ENCODE assay signal across 29 cellular contexts in the genomic region with DNA sequence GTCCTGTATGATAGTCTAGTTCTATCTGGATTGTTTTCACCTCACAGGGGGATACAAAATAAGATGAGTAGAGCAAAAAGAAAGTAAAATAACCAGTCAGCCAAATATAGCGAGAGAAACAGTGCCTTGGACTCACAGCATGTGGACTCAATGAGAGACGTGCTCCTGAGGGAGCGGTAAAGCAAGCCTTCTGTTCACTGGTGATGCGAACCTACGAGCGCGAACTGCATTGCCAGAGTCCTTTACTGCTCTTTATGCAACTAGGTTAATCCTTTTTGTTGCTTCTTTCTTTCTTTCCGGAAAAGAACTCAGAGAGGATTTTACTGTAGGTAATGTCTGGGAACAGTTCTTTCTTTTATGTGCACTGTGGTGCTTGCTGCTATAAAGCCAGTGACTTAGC.
DNase-seq lines count a peak whose midpoint lies in the region; ATAC-seq, FAIRE-seq and TF ChIP-seq lines count a peak whose summit lies in the region.
"Had no signal": no experiment of that assay in that cellular context is flagged by ENCODE, and none has a peak within 500 bp of the region (broad histone marks: within the 10 kb centered on the region; RNA-seq: fewer than 3 reads in every experiment).

No MANE protein-coding gene starts in this region.

- peaks cover 20% of the 10 kb centered on the region for H3K27me3 Mint-ChIP-seq in chondrocyte (ENCODE audit: low read depth)

- POLR2A ChIA-PET in H1 (lab: Charles Lee; ENCODE audit: partially characterized antibody), result no interaction called here

- H3K14ac ChIP-seq in H1 (ENCODE audit: insufficient read length), result no peak overlapping the region
- H3K14ac ChIP-seq in neuronal stem cell (ENCODE audit: low read length), result no peak overlapping the region

- 91% methylated on average over 8 of the region's 8 CpGs; no CpG with 5 or more reads in 1 of the 2 experiments for WGBS in H1 (ENCODE audit: extremely low coverage in 1 of 2, insufficient coverage in 1 of 2, insufficient read length in 1 of 2, insufficient replicate concordance in 2 of 2, low coverage in 1 of 2, low lambda C conversion rate in 2 of 2, missing lambda C conversion rate in 1 of 2), 2 experiments
- no CpG with 5 or more reads among the region's 8 CpGs for WGBS in neuronal stem cell (ENCODE audit: extremely low coverage in 2 of 2, insufficient read length in 2 of 2, insufficient replicate concordance in 1 of 2), 2 donors
- 86 to 93% methylated on average over 8 of the region's 8 CpGs for WGBS in esophagus squamous epithelium, 2 donors

- H3K4me1 Mint-ChIP-seq in stimulated activated effector memory CD8-positive, alpha-beta T cell treated with anti-CD3 and anti-CD28 coated beads, Interleukin-12 subunit alpha, Interleukin-12 subunit beta, amount 100 ng/mL, for 72 hours, result no peaks in the 10 kb centered on the region
- H3K4me1 Mint-ChIP-seq in chondrocyte (ENCODE audit: low read depth), result no peaks in the 10 kb centered on the region
- H3K4me1 Mint-ChIP-seq: CD14-positive monocyte; CD4-positive, alpha-beta memory T cell; CD4-positive, CD25-positive, alpha-beta regulatory T cell; CD8-positive, alpha-beta memory T cell had no signal

- intact Hi-C loops in esophagus squamous epithelium (cut with DNase I), result no loop called here

- H2BK120ac ChIP-seq in H1 (replicated peaks; ENCODE audit: low read depth, low read length) (no peak overlapping the region), neuronal stem cell (ENCODE audit: low read depth, low read length) (no peak overlapping the region)

- ATAC-seq in stimulated activated effector memory CD8-positive, alpha-beta T cell treated with anti-CD3 and anti-CD28 coated beads, Interleukin-12 subunit alpha, Interleukin-12 subunit beta, amount 100 ng/mL, for 72 hours, result peak; percentile 13
- ATAC-seq in HG03095 (IDR thresholded peaks at IDR 0.05; ENCODE audit: unreplicated experiment), result no peak
- ATAC-seq: GM12878 had no signal

- H3K4ac ChIP-seq in H1 (replicated peaks; ENCODE audit: insufficient read length, low read depth, low read length) (no peak overlapping the region), neuronal stem cell (ENCODE audit: low read length) (no peak overlapping the region)

- H3K4me3 Mint-ChIP-seq in stimulated activated effector memory CD8-positive, alpha-beta T cell treated with anti-CD3 and anti-CD28 coated beads, Interleukin-12 subunit alpha, Interleukin-12 subunit beta, amount 100 ng/mL, for 72 hours, result no peak overlapping the region
- no peak overlapping the region for H3K4me3 Mint-ChIP-seq in chondrocyte (ENCODE audit: unreplicated experiment)
- H3K4me3 Mint-ChIP-seq: CD14-positive monocyte; CD4-positive, CD25-positive, alpha-beta regulatory T cell; CD8-positive, alpha-beta memory T cell had no signal

- TF ChIP-seq POLR2A in H1 (IDR thresholded peaks at IDR 0.05; ENCODE audit: control extremely low read depth in 1 of 2, low read depth in 2 of 2, low read length in 2 of 2) (no peak), esophagus squamous epithelium (IDR thresholded peaks at IDR 0.05) (no peak)

- H4K8ac ChIP-seq in H1 (ENCODE audit: extremely low read depth, insufficient read depth, low read length) (no peak overlapping the region), neuronal stem cell (ENCODE audit: low read depth, low read length) (no peak overlapping the region)

- H2AFZ ChIP-seq in H1 (ENCODE audit: low read length) (peak overlapping the region; percentile 79; the same call in 1 of the 2 replicates), neuronal stem cell (ENCODE audit: low read length) (peak overlapping the region; percentile 58)

- no peak overlapping the region for H2BK5ac ChIP-seq in H1 (ENCODE audit: low read depth, low read length)
- H2BK5ac ChIP-seq in neuronal stem cell (ENCODE audit: low read length), result no peak overlapping the region

- H3K4me1 ChIP-seq in H1 (replicated peaks in 1 of 4; ENCODE audit: control insufficient read depth in 3 of 4, insufficient read depth in 4 of 4, low read length in 3 of 4) (no peaks in the 10 kb centered on the region), neuronal stem cell (ENCODE audit: control insufficient read depth in 2 of 2, insufficient read depth in 1 of 2, low read depth in 1 of 2, low read length in 2 of 2) (no peaks in the 10 kb centered on the region), esophagus squamous epithelium (no peaks in the 10 kb centered on the region)
- H3K4me1 ChIP-seq: BE2C, BLaER1 had no signal

- no peak for TF ChIP-seq RAD21 in H1 (IDR thresholded peaks at IDR 0.05 in 1 of 2, conservative IDR thresholded peaks at IDR 0.05 in 1 of 2; ENCODE audit: low read depth in 2 of 2, low read length in 2 of 2)

- H2BK20ac ChIP-seq in H1 (ENCODE audit: low read length), result no peak overlapping the region

- H3K79me1 ChIP-seq in H1 (ENCODE audit: low read depth, low read length), result no peaks in the 10 kb centered on the region
- H3K79me1 ChIP-seq in neuronal stem cell (ENCODE audit: low read depth, low read length), result no peaks in the 10 kb centered on the region

- H3K23ac ChIP-seq in H1 (ENCODE audit: insufficient read length), result no peak overlapping the region
- no peak overlapping the region for H3K23ac ChIP-seq in neuronal stem cell (ENCODE audit: low read depth, low read length, poor library complexity)

- no peaks in the 10 kb centered on the region for H3K9me3 ChIP-seq in H1 (ENCODE audit: insufficient read depth in 2 of 2, low read depth in 1 of 2, low read length in 1 of 2)
- H3K9me3 ChIP-seq in neuronal stem cell (replicated peaks in 1 of 2; ENCODE audit: control insufficient read depth in 2 of 2, insufficient read depth in 1 of 2, low read depth in 1 of 2, low read length in 2 of 2), result no peaks in the 10 kb centered on the region
- H3K9me3 ChIP-seq in esophagus squamous epithelium, result no peaks in the 10 kb centered on the region
- H3K9me3 ChIP-seq: BE2C, BLaER1 had no signal

- H3K79me2 ChIP-seq in H1 (ENCODE audit: control insufficient read depth in 1 of 2, insufficient read depth in 2 of 2, low read length in 2 of 2), result no peaks in the 10 kb centered on the region

- H3K36me3 Mint-ChIP-seq in stimulated activated effector memory CD8-positive, alpha-beta T cell treated with anti-CD3 and anti-CD28 coated beads, Interleukin-12 subunit alpha, Interleukin-12 subunit beta, amount 100 ng/mL, for 72 hours, result no peaks in the 10 kb centered on the region
- no peaks in the 10 kb centered on the region for H3K36me3 Mint-ChIP-seq in chondrocyte (ENCODE audit: low read depth)
- H3K36me3 Mint-ChIP-seq: CD14-positive monocyte; CD4-positive, alpha-beta memory T cell; CD4-positive, CD25-positive, alpha-beta regulatory T cell; CD8-positive, alpha-beta memory T cell had no signal

- DNase-seq in H1 (ENCODE audit: low read depth in 1 of 2, low spot score in 2 of 2) (no peak), midbrain (lab: John Stamatoyannopoulos, UW) (peak; percentile 1), neuronal stem cell (ENCODE audit: low spot score) (no peak), mesenteric fat pad (ENCODE audit: low spot score) (no peak), esophagus squamous epithelium (lab: John Stamatoyannopoulos, UW) (no peak), chondrocyte (ENCODE audit: low spot score) (no peak)
- DNase-seq in stimulated activated effector memory CD8-positive, alpha-beta T cell treated with anti-CD3 and anti-CD28 coated beads, Interleukin-12 subunit alpha, Interleukin-12 subunit beta, amount 100 ng/mL, for 72 hours (ENCODE audit: low spot score in 2 of 2), result no peak
- DNase-seq: 8988T; ACHN; BE2C; C1 segment of cervical spinal cord; CD4-positive, alpha-beta memory T cell; CD4-positive, CD25-positive, alpha-beta regulatory T cell; CD8-positive, alpha-beta memory T cell; COR-L47; DMS 273 treated with DMSO at 0.1 percent for 48 hours; DMS153; DMS53; DMS79; DND-41; EL; GDM1 had no signal

- no peak overlapping the region for H4K5ac ChIP-seq in H1 (ENCODE audit: insufficient read length, low read depth, low read length)

- no peaks in the 10 kb centered on the region for H4K20me1 ChIP-seq in H1 (replicated peaks in 1 of 2; ENCODE audit: control insufficient read depth in 1 of 2, insufficient read depth in 2 of 2, low read length in 2 of 2)
- H4K20me1 ChIP-seq: BLaER1 had no signal

- CTCF ChIA-PET in H1 (lab: Charles Lee; ENCODE audit: partially characterized antibody), result interaction anchor here (1.0 to 1.4 kb wide), 2 partner anchors 15 to 282 kb away, joined by 3 read pairs; no protein-coding TSS in a partner anchor

- H2AK5ac ChIP-seq in H1 (ENCODE audit: low read depth, low read length) (no peak overlapping the region), neuronal stem cell (ENCODE audit: low read depth, low read length) (no peak overlapping the region)

- H3K36me3 ChIP-seq in H1 (ENCODE audit: control insufficient read depth in 2 of 4, insufficient read depth in 4 of 4, low read length in 3 of 4) (no peaks in the 10 kb centered on the region), neuronal stem cell (replicated peaks in 1 of 2; ENCODE audit: control insufficient read depth in 2 of 2, insufficient read depth in 2 of 2, low read length in 2 of 2) (no peaks in the 10 kb centered on the region), esophagus squamous epithelium (no peaks in the 10 kb centered on the region)
- H3K36me3 ChIP-seq: BE2C, BLaER1 had no signal

- no peak overlapping the region for H2BK15ac ChIP-seq in H1 (ENCODE audit: low read length)
- H2BK15ac ChIP-seq in neuronal stem cell (ENCODE audit: low read length), result no peak overlapping the region

- H4K91ac ChIP-seq in H1 (replicated peaks; ENCODE audit: insufficient read length, low read length) (no peak overlapping the region), neuronal stem cell (ENCODE audit: low read depth, low read length, poor library complexity) (no peak overlapping the region)

- no peak overlapping the region for H3K4me2 ChIP-seq in H1 (ENCODE audit: insufficient read depth in 1 of 2, low read depth in 2 of 2, low read length in 2 of 2)
- H3K4me2 ChIP-seq in neuronal stem cell (ENCODE audit: insufficient read depth, low read length, poor library complexity, severe bottlenecking), result no peak overlapping the region
- H3K4me2 ChIP-seq: BLaER1 had no signal

- TF ChIP-seq CTCF in H1 (IDR thresholded peaks at IDR 0.05; ENCODE audit: control extremely low read depth in 1 of 3, insufficient read depth in 1 of 3, low read depth in 1 of 3, low read length in 3 of 3), result no peak
- no peak for TF ChIP-seq CTCF in esophagus squamous epithelium (IDR thresholded peaks at IDR 0.05)
- TF ChIP-seq CTCF in chondrocyte (IDR thresholded peaks at IDR 0.05), result no peak

- TF ChIP-seq EP300 in H1 (IDR thresholded peaks at IDR 0.05; ENCODE audit: borderline replicate concordance in 1 of 2, low read depth in 2 of 2, low read length in 2 of 2), result no peak

- H3K9ac ChIP-seq in H1 (replicated peaks in 1 of 4; ENCODE audit: extremely low read depth in 1 of 4, low read depth in 3 of 4, low read length in 3 of 4) (no peak overlapping the region), neuronal stem cell (ENCODE audit: low read depth, low read length, poor library complexity) (no peak overlapping the region)
- H3K9ac ChIP-seq: BLaER1 had no signal

- H3K27ac Mint-ChIP-seq in stimulated activated effector memory CD8-positive, alpha-beta T cell treated with anti-CD3 and anti-CD28 coated beads, Interleukin-12 subunit alpha, Interleukin-12 subunit beta, amount 100 ng/mL, for 72 hours, result no peak overlapping the region
- no peak overlapping the region for H3K27ac Mint-ChIP-seq in chondrocyte (ENCODE audit: unreplicated experiment)
- H3K27ac Mint-ChIP-seq: CD14-positive monocyte; CD4-positive, alpha-beta memory T cell; CD8-positive, alpha-beta memory T cell had no signal

- H3K18ac ChIP-seq in H1 (ENCODE audit: extremely low read depth, low read length) (no peak overlapping the region), neuronal stem cell (ENCODE audit: low read length) (no peak overlapping the region)

- H2BK12ac ChIP-seq in H1 (ENCODE audit: low read depth, low read length) (no peak overlapping the region), neuronal stem cell (ENCODE audit: low read length) (no peak overlapping the region)

- H3K56ac ChIP-seq in H1 (replicated peaks; ENCODE audit: insufficient read length, low read depth, low read length), result no peak overlapping the region

- H3K23me2 ChIP-seq in H1 (ENCODE audit: low read depth, low read length), result no peaks in the 10 kb centered on the region

- no peak for FAIRE-seq in H1 (lab: Jason Lieb, UNC)
- FAIRE-seq: A204.1, GM12878, GM12892, GM18507 had no signal

- no peaks in the 10 kb centered on the region for H3K27me3 ChIP-seq in H1 (replicated peaks in 1 of 4; ENCODE audit: control insufficient read depth in 3 of 4, extremely low read depth in 1 of 4, insufficient read depth in 3 of 4, low read length in 3 of 4)
- H3K27me3 ChIP-seq in neuronal stem cell (ENCODE audit: control insufficient read depth in 3 of 3, insufficient read depth in 3 of 3, low read depth in 1 of 3, low read length in 3 of 3), result no peaks in the 10 kb centered on the region
- H3K27me3 ChIP-seq in esophagus squamous epithelium, result no peaks in the 10 kb centered on the region
- H3K27me3 ChIP-seq: BE2C, BLaER1 had no signal

- H3K27ac ChIP-seq in H1 (ENCODE audit: low read depth, low read length) (no peak overlapping the region), neuronal stem cell (replicated peaks; ENCODE audit: low read length) (no peak overlapping the region), esophagus squamous epithelium (no peak overlapping the region)
- H3K27ac ChIP-seq: BLaER1 had no signal

- H3K9me3 Mint-ChIP-seq in stimulated activated effector memory CD8-positive, alpha-beta T cell treated with anti-CD3 and anti-CD28 coated beads, Interleukin-12 subunit alpha, Interleukin-12 subunit beta, amount 100 ng/mL, for 72 hours, result peaks cover 3% of the 10 kb centered on the region
- no peaks in the 10 kb centered on the region for H3K9me3 Mint-ChIP-seq in chondrocyte (ENCODE audit: low read depth)
- H3K9me3 Mint-ChIP-seq: CD8-positive, alpha-beta memory T cell had no signal

- H3K4me3 ChIP-seq in H1 (ENCODE audit: extremely low read depth in 1 of 4, insufficient read depth in 2 of 4, low read depth in 3 of 4, low read length in 4 of 4) (no peak overlapping the region), neuronal stem cell (ENCODE audit: low read length in 2 of 2) (no peak overlapping the region), esophagus squamous epithelium (no peak overlapping the region)
- H3K4me3 ChIP-seq: BLaER1, GM12878 had no signal
